In genomic region chr20:10857362-10858070, GRCh38 we compare ENCODE assay signal across 9 cellular contexts.
A peak's percentile ranks its signal among the peaks of the same experiment; 100 is the strongest.
DNase-seq lines count a peak whose midpoint lies in the region; ATAC-seq and TF ChIP-seq lines count a peak whose summit lies in the region.
"Had no signal": no experiment of that assay in that cellular context is flagged by ENCODE, and none has a peak within 500 bp of the region (broad histone marks: within the 10 kb centered on the region; RNA-seq: fewer than 3 reads in every experiment).

No MANE protein-coding gene starts in this region.

- ATAC-seq in HG03342 (IDR thresholded peaks at IDR 0.05; ENCODE audit: unreplicated experiment) = no peak

- H3K4me1 Mint-ChIP-seq in CD14-positive monocyte = peaks cover 45% of the 10 kb centered on the region
- H3K4me1 Mint-ChIP-seq in activated CD4-positive, alpha-beta memory T cell treated with anti-CD3 and anti-CD28 coated beads, Interleukin-2, amount 10 ng/mL, durations not matched to agents 7 days and 5 days = no peaks in the 10 kb centered on the region
- H3K4me1 Mint-ChIP-seq: activated B cell treated with CpG ODN at 0.5 μM for 24 hours had no signal

- peak overlapping the region; percentile 51 to 92 (median 83) for H3K27ac Mint-ChIP-seq in CD14-positive monocyte
- H3K27ac Mint-ChIP-seq in activated CD4-positive, alpha-beta memory T cell treated with anti-CD3 and anti-CD28 coated beads, Interleukin-2, amount 10 ng/mL, durations not matched to agents 7 days and 5 days = no peak overlapping the region
- H3K27ac Mint-ChIP-seq: activated B cell treated with CpG ODN at 0.5 μM for 24 hours had no signal

- peak; percentile 70 for DNase-seq in CD14-positive monocyte (ENCODE audit: low spot score)
- peak in 2 of 3 donors; percentile 68 to 77 for DNase-seq in Peyer's patch
- peak; percentile 78 for DNase-seq in fibroblast of peridontal ligament (ENCODE audit: extremely low read depth)
- no peak for DNase-seq in amniotic stem cell (lab: John Stamatoyannopoulos, UW)
- DNase-seq in DMS153 treated with DMSO at 0.1 percent for 48 hours (lab: John Stamatoyannopoulos, UW; ENCODE audit: unreplicated experiment) = no peak
- DNase-seq in activated CD4-positive, alpha-beta memory T cell treated with anti-CD3 and anti-CD28 coated beads, Interleukin-2, amount 10 ng/mL, durations not matched to agents 7 days and 5 days = no peak
- DNase-seq: activated B cell treated with CpG ODN at 0.5 μM for 24 hours had no signal

- H3K36me3 Mint-ChIP-seq in CD14-positive monocyte = peaks cover 0 to 2% of the 10 kb centered on the region in 2 donors
- no peaks in the 10 kb centered on the region for H3K36me3 Mint-ChIP-seq in activated CD4-positive, alpha-beta memory T cell treated with anti-CD3 and anti-CD28 coated beads, Interleukin-2, amount 10 ng/mL, durations not matched to agents 7 days and 5 days (ENCODE audit: low read depth)

- no peak overlapping the region for H3K4me3 ChIP-seq in Peyer's patch
- H3K4me3 ChIP-seq in muscle layer of colon (ENCODE audit: low read depth in 1 of 2, low read length in 2 of 2) = no peak overlapping the region

- H3K27me3 ChIP-seq in Peyer's patch (no peaks in the 10 kb centered on the region), muscle layer of colon (ENCODE audit: control insufficient read depth in 1 of 2, insufficient read depth in 2 of 2, low read length in 2 of 2) (no peaks in the 10 kb centered on the region)

- H3K27ac ChIP-seq in Peyer's patch (peak overlapping the region in 3 of 4 donors; percentile 49 to 81 (median 54)), muscle layer of colon (ENCODE audit: low read depth, low read length) (peak overlapping the region; percentile 26)

- POLR2A ChIA-PET in activated CD4-positive, alpha-beta memory T cell treated with anti-CD3 and anti-CD28 coated beads, Interleukin-2, amount 10 ng/mL, durations not matched to agents 7 days and 5 days (lab: Charles Lee) = no interaction called here

- peaks cover 0 to 8% (median 0%) of the 10 kb centered on the region in 7 donors for H3K9me3 Mint-ChIP-seq in CD14-positive monocyte
- peaks cover 2% of the 10 kb centered on the region for H3K9me3 Mint-ChIP-seq in activated CD4-positive, alpha-beta memory T cell treated with anti-CD3 and anti-CD28 coated beads, Interleukin-2, amount 10 ng/mL, durations not matched to agents 7 days and 5 days
- H3K9me3 Mint-ChIP-seq: activated B cell treated with CpG ODN at 0.5 μM for 24 hours had no signal

- intact Hi-C loops in CD14-positive monocyte (cut with micrococcal nuclease) = no loop called here

- H3K9me3 ChIP-seq in Peyer's patch (no peaks in the 10 kb centered on the region), muscle layer of colon (ENCODE audit: low read length) (no peaks in the 10 kb centered on the region)

- CTCF ChIA-PET in activated CD4-positive, alpha-beta memory T cell treated with anti-CD3 and anti-CD28 coated beads, Interleukin-2, amount 10 ng/mL, durations not matched to agents 7 days and 5 days (lab: Charles Lee) = no interaction called here

- peak overlapping the region in 1 of 2 donors; percentile 35 for H3K4me3 Mint-ChIP-seq in CD14-positive monocyte
- no peak overlapping the region for H3K4me3 Mint-ChIP-seq in activated CD4-positive, alpha-beta memory T cell treated with anti-CD3 and anti-CD28 coated beads, Interleukin-2, amount 10 ng/mL, durations not matched to agents 7 days and 5 days
- H3K4me3 Mint-ChIP-seq: activated B cell treated with CpG ODN at 0.5 μM for 24 hours had no signal

- TF ChIP-seq CTCF in CD14-positive monocyte (IDR thresholded peaks at IDR 0.05) = no peak
- no peak for TF ChIP-seq CTCF in Peyer's patch (IDR thresholded peaks at IDR 0.05)

- H3K36me3 ChIP-seq in Peyer's patch (no peaks in the 10 kb centered on the region), muscle layer of colon (ENCODE audit: insufficient read depth, low read length) (no peaks in the 10 kb centered on the region)

- no peak overlapping the region for H3K9ac ChIP-seq in muscle layer of colon (ENCODE audit: low read length)

- peaks cover 0 to 4% (median 0%) of the 10 kb centered on the region in 4 donors for H3K4me1 ChIP-seq in Peyer's patch
- peaks cover 16% of the 10 kb centered on the region for H3K4me1 ChIP-seq in muscle layer of colon (ENCODE audit: insufficient read depth, low read length)

- H3K27me3 Mint-ChIP-seq in CD14-positive monocyte (ENCODE audit: low read depth in 3 of 3) = peaks cover 0 to 1% (median 0%) of the 10 kb centered on the region in 3 donors
- H3K27me3 Mint-ChIP-seq in activated CD4-positive, alpha-beta memory T cell treated with anti-CD3 and anti-CD28 coated beads, Interleukin-2, amount 10 ng/mL, durations not matched to agents 7 days and 5 days = no peaks in the 10 kb centered on the region
- H3K27me3 Mint-ChIP-seq: activated B cell treated with CpG ODN at 0.5 μM for 24 hours had no signal

- TF ChIP-seq POLR2A in Peyer's patch (IDR thresholded peaks at IDR 0.05) = no peak

Comparison
In these comparisons a context has a peak if more than half of its experiments do, and no peak if none do; other contexts are left out.
1. DNase-seq: peak in CD14-positive monocyte (single experiment), Peyer's patch (2 of 3) and fibroblast of peridontal ligament (single experiment); none in amniotic stem cell (single experiment), DMS153 treated with DMSO at 0.1 percent for 48 hours (single experiment) and activated CD4-positive, alpha-beta memory T cell treated with anti-CD3 and anti-CD28 coated beads, Interleukin-2, amount 10 ng/mL, durations not matched to agents 7 days and 5 days (single experiment).